ENCODE assay signal across 1 cellular context in the genomic region with DNA sequence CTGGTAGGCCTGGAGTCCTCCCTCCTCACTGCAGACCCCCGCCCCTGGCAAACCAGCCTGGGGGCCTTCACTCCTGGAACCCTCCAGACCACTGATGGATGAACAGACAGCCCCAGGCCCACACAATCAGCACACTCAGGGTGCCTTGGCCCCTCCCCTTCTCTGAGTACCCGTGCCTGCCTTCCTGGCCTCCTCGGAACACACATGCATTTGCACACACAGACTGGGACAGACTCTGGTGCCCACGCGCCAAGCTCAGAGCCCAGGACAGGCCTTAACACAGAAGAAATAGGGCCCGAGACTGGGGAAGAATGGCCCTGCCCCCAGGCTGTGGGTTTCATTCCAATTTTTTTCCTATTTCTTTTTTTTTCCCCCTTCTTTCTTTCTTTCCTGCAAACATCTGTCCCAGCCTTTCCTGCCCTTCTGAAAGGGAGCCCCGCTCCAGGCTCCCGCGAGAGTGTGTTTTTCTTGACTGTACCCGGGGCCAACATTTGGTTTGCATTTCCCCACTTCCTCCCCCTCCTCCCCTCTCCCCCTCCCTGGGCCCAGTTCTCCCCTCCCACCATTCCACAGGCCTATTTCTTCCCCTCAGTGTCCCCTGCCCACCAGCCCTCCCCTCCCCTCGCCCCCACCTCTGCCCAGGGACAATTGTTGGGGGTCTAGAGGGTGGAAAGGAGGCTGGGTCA.
TF ChIP-seq lines count a peak whose summit lies in the region.

No MANE protein-coding gene starts in this region.

TF ChIP-seq in SK-N-SH treated with all-trans-retinoic acid at 6 μM for 48 hours, 23 proteins besides CTCF, POLR2A, EP300 and RAD21 (continued from another document):
- no peak for TF ChIP-seq PPARA (CRISPR knock-in tag; IDR thresholded peaks at IDR 0.05; ENCODE audit: borderline replicate concordance)
- TF ChIP-seq TCF4 (CRISPR knock-in tag; IDR thresholded peaks at IDR 0.05; ENCODE audit: borderline replicate concordance): no peak
- no peak for TF ChIP-seq BACH2 (CRISPR knock-in tag; IDR thresholded peaks at IDR 0.05; ENCODE audit: borderline replicate concordance)
TF ChIP-seq in SK-N-SH treated with all-trans-retinoic acid at 6 μM for 48 hours: peak in this region for 0.
